Comparison of ENCODE assay signal across 36 cellular contexts in the genomic region with DNA sequence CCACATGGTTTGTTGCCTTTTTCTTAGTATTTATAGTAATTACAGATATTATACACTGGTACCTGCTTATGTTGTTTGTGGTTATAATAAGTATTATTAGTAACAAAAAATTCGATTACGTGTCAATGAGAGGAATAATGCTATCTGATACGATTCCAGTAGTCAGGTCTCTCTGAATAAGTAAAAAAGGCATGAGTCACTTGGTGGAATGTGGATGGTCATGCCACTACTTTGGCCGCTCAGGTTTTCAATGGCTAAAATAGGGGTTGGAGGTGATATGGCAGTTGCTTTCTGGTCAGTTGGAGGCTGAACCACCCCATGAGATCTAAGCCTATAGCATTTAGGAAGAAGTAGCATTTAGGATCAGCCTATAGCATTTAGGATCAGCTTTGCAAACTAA.
"Had no signal": no experiment of that assay in that cellular context is flagged by ENCODE, and none has a peak within 500 bp of the region (broad histone marks: within the 10 kb centered on the region; RNA-seq: fewer than 3 reads in every experiment).

No MANE protein-coding gene starts in this region.

- H3K9me3 ChIP-seq: adrenal gland, body of pancreas, breast epithelium had no signal

- H3K27me3 ChIP-seq: adrenal gland, body of pancreas, brain microvascular endothelial cell, breast epithelium had no signal

- H3K4me3 ChIP-seq: adrenal gland, body of pancreas, breast epithelium had no signal

- FAIRE-seq: TTC549 had no signal

- H3K9me3 Mint-ChIP-seq: activated CD8-positive, alpha-beta T cell treated with anti-CD3 and anti-CD28 coated beads for 36 hours; activated naive CD8-positive, alpha-beta T cell treated with anti-CD3 and anti-CD28 coated beads for 36 hours; activated T-cell treated with anti-CD3 and anti-CD28 coated beads, Interleukin-2, amount 50 U/mL, for 4 hours; activated T-helper 17 cell treated with anti-CD3 and anti-CD28 coated beads, Interleukin-2, amount 50 U/mL, for 72 hours; T-helper 2 cell treated with Interferon-gamma antibody and Interleukin-4, amounts not matched to agents 5 μg/mL and 100 μg/mL, for 36 hours had no signal

- H3K4me3 Mint-ChIP-seq: activated B cell treated with CpG ODN at 0.5 μM for 24 hours; activated CD4-positive, alpha-beta memory T cell treated with anti-CD3 and anti-CD28 coated beads for 36 hours; activated CD4-positive, alpha-beta T cell treated with anti-CD3 and anti-CD28 coated beads, Interleukin-2, amount 10 ng/mL, durations not matched to agents 24 days and 14 days; activated CD8-positive, alpha-beta T cell treated with anti-CD3 and anti-CD28 coated beads for 36 hours; activated naive CD4-positive, alpha-beta T cell treated with anti-CD3 and anti-CD28 coated beads for 36 hours; activated naive CD8-positive, alpha-beta T cell treated with anti-CD3 and anti-CD28 coated beads for 36 hours; activated T-cell treated with anti-CD3 and anti-CD28 coated beads, Interleukin-2, amount 50 U/mL, for 4 hours; activated T-cell treated with anti-CD3 and anti-CD28 coated beads, Interleukin-2, amount 50 U/mL, for 72 hours; activated T-helper 1 cell treated with anti-CD3 and anti-CD28 coated beads, Interleukin-12 subunit alpha, Interleukin-12 subunit beta, Interleukin-2, Interleukin-4 antibody, amounts not matched to agents 30 ng/mL and 10 ng/mL and 1 ng/mL, durations not matched to agents 14 hours and 24 hours and 36 hours; activated T-helper 17 cell treated with anti-CD3 and anti-CD28 coated beads, Interleukin-2, amount 50 U/mL, for 72 hours; T-helper 1 cell treated with Interleukin-12 subunit alpha and Interleukin-12 subunit beta and Interleukin-4 antibody, amounts not matched to agents 30 μg/mL and 1 μg/mL, for 36 hours; T-helper 2 cell treated with Interferon-gamma antibody and Interleukin-4, amounts not matched to agents 5 μg/mL and 100 μg/mL, for 36 hours had no signal

- H3K27ac Mint-ChIP-seq: activated B cell treated with CpG ODN at 0.5 μM for 24 hours; activated CD4-positive, alpha-beta memory T cell treated with anti-CD3 and anti-CD28 coated beads for 36 hours; activated CD4-positive, alpha-beta T cell treated with anti-CD3 and anti-CD28 coated beads, Interleukin-2, amount 10 ng/mL, durations not matched to agents 24 days and 14 days; activated CD8-positive, alpha-beta T cell treated with anti-CD3 and anti-CD28 coated beads for 36 hours; activated naive CD4-positive, alpha-beta T cell treated with anti-CD3 and anti-CD28 coated beads for 36 hours; activated naive CD4-positive, alpha-beta T cell treated with anti-CD3 and anti-CD28 coated beads, Interleukin-2, amount 50 U/mL, for 72 hours; activated naive CD8-positive, alpha-beta T cell treated with anti-CD3 and anti-CD28 coated beads for 36 hours; activated T-cell treated with anti-CD3 and anti-CD28 coated beads, Interleukin-2, amount 50 U/mL, for 72 hours; activated T-helper 1 cell treated with anti-CD3 and anti-CD28 coated beads, Interleukin-12 subunit alpha, Interleukin-12 subunit beta, Interleukin-2, Interleukin-4 antibody, amounts not matched to agents 30 ng/mL and 10 ng/mL and 1 ng/mL, durations not matched to agents 14 hours and 24 hours and 36 hours; activated T-helper 17 cell treated with anti-CD3 and anti-CD28 coated beads, Interleukin-2, amount 50 U/mL, for 72 hours; T-helper 1 cell treated with Interleukin-12 subunit alpha and Interleukin-12 subunit beta and Interleukin-4 antibody, amounts not matched to agents 30 μg/mL and 1 μg/mL, for 36 hours; T-helper 2 cell treated with Interferon-gamma antibody and Interleukin-4, amounts not matched to agents 5 μg/mL and 100 μg/mL, for 36 hours had no signal

- H3K36me3 ChIP-seq: adrenal gland, brain microvascular endothelial cell, breast epithelium had no signal

- H3K4me1 Mint-ChIP-seq: activated B cell treated with CpG ODN at 0.5 μM for 24 hours; activated CD4-positive, alpha-beta T cell treated with anti-CD3 and anti-CD28 coated beads, Interleukin-2, amount 10 ng/mL, durations not matched to agents 24 days and 14 days; activated naive CD8-positive, alpha-beta T cell treated with anti-CD3 and anti-CD28 coated beads for 36 hours; activated T-helper 17 cell treated with anti-CD3 and anti-CD28 coated beads, Interleukin-2, amount 50 U/mL, for 72 hours had no signal

- H3K4me1 ChIP-seq: adrenal gland, body of pancreas, breast epithelium had no signal

- H3K36me3 Mint-ChIP-seq: activated CD4-positive, alpha-beta memory T cell treated with anti-CD3 and anti-CD28 coated beads for 36 hours; activated naive CD4-positive, alpha-beta T cell treated with anti-CD3 and anti-CD28 coated beads, Interleukin-2, amount 50 U/mL, for 72 hours; activated naive CD8-positive, alpha-beta T cell treated with anti-CD3 and anti-CD28 coated beads for 36 hours had no signal

- H3K27ac ChIP-seq: adrenal gland, body of pancreas, brain microvascular endothelial cell, breast epithelium, VCaP had no signal

- DNase-seq: activated B cell treated with CpG ODN at 0.5 μM for 24 hours; activated CD4-positive, alpha-beta memory T cell treated with anti-CD3 and anti-CD28 coated beads for 36 hours; activated CD4-positive, alpha-beta T cell treated with anti-CD3 and anti-CD28 coated beads for 4 hours; activated CD4-positive, alpha-beta T cell treated with anti-CD3 and anti-CD28 coated beads, Interleukin-2, amount 10 ng/mL, durations not matched to agents 24 days and 14 days; activated CD4-positive, alpha-beta T cell treated with anti-CD3 and anti-CD28 coated beads, Interleukin-2, amount 50 U/mL, for 1 hour; activated CD4-positive, alpha-beta T cell treated with anti-CD3 and anti-CD28 coated beads, Interleukin-2, amount 50 U/mL, for 4 hours; activated CD4-positive, CD25-positive, alpha-beta regulatory T cell treated with anti-CD3 and anti-CD28 coated beads, Interleukin-2, amount 50 U/mL, for 72 hours; activated CD8-positive, alpha-beta memory T cell treated with anti-CD3 and anti-CD28 coated beads, Interleukin-2, amount 50 U/mL, for 4 hours; activated CD8-positive, alpha-beta T cell treated with anti-CD3 and anti-CD28 coated beads for 36 hours; activated effector memory CD4-positive, alpha-beta T cell treated with anti-CD3 and anti-CD28 coated beads, Interleukin-2, amount 50 U/mL, for 16 hours; activated gamma-delta T cell treated with Interleukin-2 at 50 U/mL for 16 hours; activated naive CD4-positive, alpha-beta T cell; activated naive CD4-positive, alpha-beta T cell treated with anti-CD3 and anti-CD28 coated beads for 36 hours; activated naive CD4-positive, alpha-beta T cell treated with anti-CD3 and anti-CD28 coated beads, Interleukin-2, amount 50 U/mL, for 16 hours; activated naive CD8-positive, alpha-beta T cell treated with anti-CD3 and anti-CD28 coated beads for 36 hours; activated T-cell treated with anti-CD3 and anti-CD28 coated beads for 4 hours; activated T-cell treated with anti-CD3 and anti-CD28 coated beads, Interleukin-2, amount 50 U/mL, for 1 hour; activated T-cell treated with anti-CD3 and anti-CD28 coated beads, Interleukin-2, amount 50 U/mL, for 4 hours; activated T-cell treated with anti-CD3 and anti-CD28 coated beads, Interleukin-2, amount 50 U/mL, for 72 hours; adrenal gland; amniotic stem cell; aorta; body of pancreas; brain microvascular endothelial cell; central memory CD4-positive, alpha-beta T cell; T-helper 1 cell; T-helper 2 cell; T-helper 9 cell had no signal

- ATAC-seq: activated CD8-positive, alpha-beta T cell treated with anti-CD3 and anti-CD28 coated beads for 36 hours; activated naive CD4-positive, alpha-beta T cell treated with anti-CD3 and anti-CD28 coated beads, Interleukin-2, amount 50 U/mL, for 72 hours; activated T-cell treated with anti-CD3 and anti-CD28 coated beads, Interleukin-2, amount 50 U/mL, for 4 hours; activated T-cell treated with anti-CD3 and anti-CD28 coated beads, Interleukin-2, amount 50 U/mL, for 72 hours; activated T-helper 17 cell treated with anti-CD3 and anti-CD28 coated beads, Interleukin-2, amount 50 U/mL, for 72 hours; body of pancreas had no signal

- H3K27me3 Mint-ChIP-seq: activated B cell treated with CpG ODN at 0.5 μM for 24 hours; activated CD4-positive, alpha-beta memory T cell treated with anti-CD3 and anti-CD28 coated beads for 36 hours; activated CD4-positive, alpha-beta T cell treated with anti-CD3 and anti-CD28 coated beads, Interleukin-2, amount 10 ng/mL, durations not matched to agents 24 days and 14 days; activated CD8-positive, alpha-beta T cell treated with anti-CD3 and anti-CD28 coated beads for 36 hours; activated naive CD8-positive, alpha-beta T cell treated with anti-CD3 and anti-CD28 coated beads for 36 hours had no signal
